In the genomic region with DNA sequence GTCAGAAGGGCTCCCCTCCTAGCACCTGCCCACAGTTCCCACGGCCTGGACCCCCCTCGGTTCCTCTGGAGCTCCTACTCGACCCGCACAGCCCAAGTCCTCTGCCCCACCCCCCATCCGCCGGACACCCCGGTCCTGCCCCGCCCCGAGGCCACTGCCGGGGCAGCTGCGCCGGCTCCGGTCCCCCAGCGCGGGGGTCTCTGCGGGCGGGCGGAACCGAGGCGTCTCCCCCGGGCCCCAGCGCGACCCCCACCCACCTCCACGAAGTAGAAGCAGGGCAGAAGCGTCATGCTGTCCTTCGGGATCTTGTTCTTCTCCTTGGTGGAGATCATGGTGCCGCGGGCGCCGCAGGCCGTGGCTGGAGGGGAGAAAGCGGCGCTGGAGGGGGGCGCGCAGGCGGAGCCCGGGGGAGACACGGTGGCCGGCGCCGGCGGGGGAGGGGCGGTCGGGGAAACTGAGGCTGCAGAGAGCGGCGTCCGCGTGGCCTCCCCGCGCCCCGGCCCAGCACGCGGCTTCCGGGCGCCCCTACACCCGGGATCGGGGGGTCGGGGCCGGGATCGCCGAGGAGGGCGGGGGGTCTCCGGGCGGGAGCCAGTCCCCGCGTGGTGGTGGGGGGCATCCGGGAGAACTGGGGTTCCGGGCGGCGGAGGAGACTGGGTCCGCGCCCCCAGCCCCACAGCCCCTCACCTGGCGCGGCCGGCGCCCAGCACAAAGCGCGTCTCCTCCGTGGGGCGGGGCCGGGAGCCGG, we compare ENCODE assay signal across 13 cellular contexts. TPM values are rescaled to one million over a fixed set of nuclear protein-coding genes. Genes with fewer than 3 reads are reported as not detected.
A peak's percentile ranks its signal among the peaks of the same experiment; 100 is the strongest.
DNase-seq lines count a peak whose midpoint lies in the region; ATAC-seq and TF ChIP-seq lines count a peak whose summit lies in the region.
"Had no signal": no experiment of that assay in that cellular context is flagged by ENCODE, and none has a peak within 500 bp of the region (broad histone marks: within the 10 kb centered on the region; RNA-seq: fewer than 3 reads in every experiment).

Gene PLPPR3 (minus strand): TSS at position 728 of the 748 bp plus-strand sequence. CDS start 396 bp downstream, at position 332.

- peak; percentile 22 for DNase-seq in left cardiac atrium
- no peak for DNase-seq in left ventricle myocardium superior
- DNase-seq in ecto neural progenitor cell (ENCODE audit: low spot score) = peak; percentile 71
- no peak for DNase-seq in naive thymus-derived CD8-positive, alpha-beta T cell
- no peak for DNase-seq in vagina (ENCODE audit: extremely low spot score in 2 of 2)
- DNase-seq in mesenteric fat pad (ENCODE audit: low spot score) = no peak
- no peak for DNase-seq in GF-D8 (lab: John Stamatoyannopoulos, UW)
- DNase-seq in HEK293T (ENCODE audit: extremely low spot score) = no peak
- DNase-seq: activated CD8-positive, alpha-beta memory T cell treated with anti-CD3 and anti-CD28 coated beads, Interleukin-2, amount 10 ng/mL, durations not matched to agents 7 days and 5 days; CD4-positive, alpha-beta T cell; effector CD4-positive, alpha-beta T cell; Karpas-422; PC-9 had no signal

- ATAC-seq in left cardiac atrium = peak in 1 of 2 donors; percentile 10
- ATAC-seq in left ventricle myocardium superior = no peak
- ATAC-seq in naive thymus-derived CD8-positive, alpha-beta T cell = peak; percentile 8 to 17
- ATAC-seq: activated CD8-positive, alpha-beta memory T cell treated with anti-CD3 and anti-CD28 coated beads, Interleukin-2, amount 10 ng/mL, durations not matched to agents 7 days and 5 days had no signal

- peaks cover 3 to 21% (median 8%) of the 10 kb centered on the region in 5 donors for H3K27me3 Mint-ChIP-seq in naive thymus-derived CD8-positive, alpha-beta T cell

- H3K9me3 Mint-ChIP-seq in naive thymus-derived CD8-positive, alpha-beta T cell = no peaks in the 10 kb centered on the region
- H3K9me3 Mint-ChIP-seq: CD4-positive, alpha-beta T cell had no signal

- CTCF ChIA-PET in HEK293T (lab: Yijun Ruan, JAX) = no interaction called here

- intact Hi-C loops in left cardiac atrium (cut with DNase I) (no loop called here), left ventricle myocardium superior (cut with micrococcal nuclease) (no loop called here), vagina (cut with DNase I) (no loop called here)

- H3K27ac ChIP-seq in vagina = no peak within 1 kb of the TSS
- H3K27ac ChIP-seq: PC-9 had no signal

- peaks cover 0 to 5% (median 2%) of the 10 kb centered on the region in 4 donors for H3K4me1 Mint-ChIP-seq in naive thymus-derived CD8-positive, alpha-beta T cell
- H3K4me1 Mint-ChIP-seq: activated CD8-positive, alpha-beta memory T cell treated with anti-CD3 and anti-CD28 coated beads, Interleukin-2, amount 10 ng/mL, durations not matched to agents 7 days and 5 days had no signal

- peak within 1 kb of the TSS in 1 of 10 donors; percentile 40 for H3K27ac Mint-ChIP-seq in naive thymus-derived CD8-positive, alpha-beta T cell
- H3K27ac Mint-ChIP-seq: activated CD8-positive, alpha-beta memory T cell treated with anti-CD3 and anti-CD28 coated beads, Interleukin-2, amount 10 ng/mL, durations not matched to agents 7 days and 5 days; CD4-positive, alpha-beta T cell had no signal

- H3K9me3 ChIP-seq in vagina = no peaks in the 10 kb centered on the region

- peak within 1 kb of the TSS in 8 of 10 donors; percentile 15 to 74 (median 50) for H3K4me3 Mint-ChIP-seq in naive thymus-derived CD8-positive, alpha-beta T cell
- H3K4me3 Mint-ChIP-seq: activated CD8-positive, alpha-beta memory T cell treated with anti-CD3 and anti-CD28 coated beads, Interleukin-2, amount 10 ng/mL, durations not matched to agents 7 days and 5 days; CD4-positive, alpha-beta T cell had no signal

- TF ChIP-seq POLR2A in vagina (IDR thresholded peaks at IDR 0.05) = no peak

- H3K4me1 ChIP-seq in vagina = peaks cover 17% of the 10 kb centered on the region

- no peak for TF ChIP-seq CTCF in vagina (IDR thresholded peaks at IDR 0.05)

- H3K36me3 ChIP-seq in vagina = no peaks in the 10 kb centered on the region

- POLR2A ChIA-PET in naive thymus-derived CD8-positive, alpha-beta T cell (lab: Charles Lee) = interaction anchor here (0.5 to 1.1 kb wide), 3 partner anchors 19 to 315 kb away, joined by 3 to 5 read pairs (median 3); no protein-coding TSS in a partner anchor
- POLR2A ChIA-PET in HEK293T (lab: Yijun Ruan, JAX) = interaction anchor here (0.9 kb wide), 1 partner anchor 17 kb away, joined by 3 read pairs; no protein-coding TSS in a partner anchor

- H3K27me3 ChIP-seq in vagina = peaks cover 19% of the 10 kb centered on the region

- peaks cover 0 to 2% (median 0%) of the 10 kb centered on the region in 3 donors for H3K36me3 Mint-ChIP-seq in naive thymus-derived CD8-positive, alpha-beta T cell

- peak within 1 kb of the TSS; percentile 24 to 44 for H3K4me3 ChIP-seq in vagina
- H3K4me3 ChIP-seq: PC-9 had no signal

TF ChIP-seq in HEK293T, 16 proteins besides CTCF, POLR2A, EP300 and RAD21:
- TF ChIP-seq ELF4 (IDR thresholded peaks at IDR 0.05) (no peak), ZNF384 (IDR thresholded peaks at IDR 0.05) (no peak), ARNT (IDR thresholded peaks at IDR 0.05) (no peak), BHLHE40 (IDR thresholded peaks at IDR 0.05; ENCODE audit: borderline replicate concordance) (no peak), LEF1 (IDR thresholded peaks at IDR 0.05; ENCODE audit: borderline replicate concordance) (no peak), L3MBTL2 (conservative IDR thresholded peaks at IDR 0.05) (no peak)
TF ChIP-seq in HEK293T: peak in this region for 0.

RNA-seq across cellular contexts. Expression of gene PLPPR3, which starts in this region (rescaled TPM):
- total RNA-seq in left cardiac atrium (under 1 TPM; 0.21 to 0.27 TPM), left ventricle myocardium superior (not detected), vagina (not detected), mesenteric fat pad (not detected)
- not detected for total RNA-seq in naive thymus-derived CD8-positive, alpha-beta T cell
- polyA plus RNA-seq in naive thymus-derived CD8-positive, alpha-beta T cell = not detected
- total RNA-seq: activated CD8-positive, alpha-beta memory T cell treated with anti-CD3 and anti-CD28 coated beads, Interleukin-2, amount 10 ng/mL, durations not matched to agents 7 days and 5 days; CD4-positive, alpha-beta T cell had no signal

Comparison
In these comparisons a context has a peak if more than half of its experiments do, and no peak if none do; other contexts are left out.
1. Peak in DNase-seq in left cardiac atrium; RNA of the gene not detected or under 1 TPM.
2. Peak in ATAC-seq in naive thymus-derived CD8-positive, alpha-beta T cell; RNA of the gene not detected or under 1 TPM.